In the genomic region with DNA sequence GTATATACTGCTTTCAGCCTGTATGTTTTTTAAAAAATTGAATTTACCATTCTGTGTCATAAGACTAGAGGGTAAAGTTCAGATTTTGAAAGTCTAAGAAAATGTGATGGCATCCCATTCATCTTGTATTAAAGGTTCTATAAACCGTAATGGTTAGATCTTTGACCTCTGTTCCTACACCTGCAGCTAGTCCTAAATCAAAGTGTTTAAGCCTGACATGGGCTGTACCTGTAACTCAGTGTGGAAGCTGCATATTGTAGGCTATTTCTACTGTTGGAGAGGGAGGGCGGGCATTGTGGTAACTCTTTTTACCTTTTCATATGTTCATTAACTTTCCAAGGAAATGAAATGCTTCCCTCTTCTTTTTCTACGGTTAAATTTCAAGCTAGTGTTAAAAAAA, we compare ENCODE assay signal across 18 cellular contexts.
"Had no signal": no experiment of that assay in that cellular context is flagged by ENCODE, and none has a peak within 500 bp of the region (broad histone marks: within the 10 kb centered on the region; RNA-seq: fewer than 3 reads in every experiment).

No MANE protein-coding gene starts in this region.

- H3K4me3 Mint-ChIP-seq: IgD-negative memory B cell, T-cell had no signal

- H3K4me3 ChIP-seq: K562 had no signal

- H3K27me3 Mint-ChIP-seq: IgD-negative memory B cell had no signal

- H3K4me1 Mint-ChIP-seq: IgD-negative memory B cell, T-cell had no signal

- H3K9me3 ChIP-seq: SK-N-SH had no signal

- H3K36me3 Mint-ChIP-seq: IgD-negative memory B cell, T-cell had no signal

- ATAC-seq: K562, Panc1, PC-3, T-cell had no signal

- DNase-seq: Kasumi-1; MM.1S; NCI-H1694; NCI-H187 treated with DMSO at 0.1 percent for 48 hours; NCI-H2029 treated with DMSO at 0.1 percent for 48 hours; NCI-H2227 treated with DMSO at 0.1 percent for 48 hours; NCI-H524; NCI-H526 treated with DMSO at 0.1 percent for 48 hours; NCI-H82; NK-92 treated with Interleukin-12 subunit alpha and Interleukin-12 subunit beta, amount 100 ng/mL, for 24 hours; PC-3; SHP77; SK-N-SH; SW 1271; T-cell had no signal

- H3K27ac Mint-ChIP-seq: IgD-negative memory B cell, T-cell had no signal
